In the genomic region with DNA sequence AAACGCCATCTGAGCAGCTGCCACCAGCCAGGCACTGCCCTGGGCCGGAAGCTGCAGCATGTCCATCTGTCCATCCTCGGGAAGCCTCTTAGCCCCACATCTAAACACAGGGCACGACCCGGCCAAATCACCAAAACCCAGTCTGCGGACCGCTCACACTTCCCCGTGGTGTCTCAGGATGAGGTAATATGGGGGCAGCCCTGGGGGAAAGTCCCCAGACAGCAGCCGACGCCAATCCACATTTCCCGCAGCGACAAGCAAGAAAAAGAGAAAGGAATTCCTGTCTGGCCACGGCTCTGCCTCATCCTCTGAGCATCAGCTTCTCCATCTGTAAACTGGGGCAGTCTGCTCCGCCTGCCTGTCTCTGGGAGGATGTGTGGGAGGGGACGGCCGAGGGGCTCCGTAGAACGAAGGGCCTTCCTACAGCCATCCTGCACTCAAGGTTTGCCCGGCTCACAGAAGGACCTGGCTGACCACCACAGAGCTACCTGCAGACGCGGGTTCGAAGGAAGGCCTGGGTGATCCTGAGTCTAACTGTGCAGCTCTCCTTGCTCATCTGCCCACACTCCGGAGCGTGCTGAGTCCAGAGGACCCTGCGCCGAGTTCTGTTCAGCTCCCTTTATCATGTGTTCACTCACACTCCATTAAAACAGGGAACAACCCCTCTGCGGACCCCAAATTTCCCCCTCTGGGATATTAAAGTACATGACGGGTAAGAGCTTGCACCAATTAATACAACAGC, we compare ENCODE assay signal across 9 cellular contexts.
A peak's percentile ranks its signal among the peaks of the same experiment; 100 is the strongest.
DNase-seq lines count a peak whose midpoint lies in the region; ATAC-seq and TF ChIP-seq lines count a peak whose summit lies in the region.
"Had no signal": no experiment of that assay in that cellular context is flagged by ENCODE, and none has a peak within 500 bp of the region (broad histone marks: within the 10 kb centered on the region; RNA-seq: fewer than 3 reads in every experiment).

No MANE protein-coding gene starts in this region.

- peak overlapping the region; percentile 2 to 38 for H3K27ac ChIP-seq in mucosa of rectum (ENCODE audit: low read depth in 2 of 2, low read length in 2 of 2)

- H3K4me3 ChIP-seq in BJ (ENCODE audit: low read depth, low read length) (no peak overlapping the region), mucosa of rectum (ENCODE audit: low read length in 2 of 2) (no peak overlapping the region)

- no peak for TF ChIP-seq CTCF in BJ (IDR thresholded peaks at IDR 0.05; ENCODE audit: insufficient read depth, low read depth, low read length)

- DNase-seq in BJ (ENCODE audit: low read depth) = peak; percentile 17
- DNase-seq in LHCN-M2 (ENCODE audit: low read depth) = peak; percentile 72
- DNase-seq in glomerular visceral epithelial cell (ENCODE audit: extremely low spot score) = peak; percentile 79
- no peak for DNase-seq in NK-92 treated with Interleukin-12 subunit alpha and Interleukin-12 subunit beta, amount 100 ng/mL, for 24 hours (lab: John Stamatoyannopoulos, UW)
- no peak for DNase-seq in mucosa of gallbladder (ENCODE audit: low spot score)
- DNase-seq: stimulated activated CD4-positive, alpha-beta T cell treated with anti-CD3 and anti-CD28 coated beads, Interleukin-2, amount 100 ng/mL, for 48 hours had no signal

- H3K36me3 ChIP-seq in BJ (ENCODE audit: control insufficient read depth, insufficient read depth, low read length) = no peaks in the 10 kb centered on the region
- H3K36me3 ChIP-seq in mucosa of rectum (ENCODE audit: control insufficient read depth in 2 of 2, insufficient read depth in 2 of 2, low read length in 2 of 2) = no peaks in the 10 kb centered on the region

- no peaks in the 10 kb centered on the region for H3K27me3 ChIP-seq in BJ (ENCODE audit: control insufficient read depth, insufficient read depth, low read length)
- H3K27me3 ChIP-seq in mucosa of rectum (ENCODE audit: control insufficient read depth in 2 of 2, insufficient read depth in 2 of 2, low read length in 2 of 2) = no peaks in the 10 kb centered on the region

- no peak for ATAC-seq in HG03460 (IDR thresholded peaks at IDR 0.05; ENCODE audit: unreplicated experiment)
- ATAC-seq in HG03378 (IDR thresholded peaks at IDR 0.05; ENCODE audit: unreplicated experiment) = no peak

- CTCF ChIA-PET in BJ (lab: Yijun Ruan, JAX) = interaction anchor here (0.9 to 2.1 kb wide), 4 partner anchors 20 to 212 kb away, joined by 3 to 9 read pairs (median 5); no protein-coding TSS in a partner anchor

- H3K9me3 ChIP-seq in mucosa of rectum (ENCODE audit: control insufficient read depth in 2 of 2, low read length in 2 of 2) = no peaks in the 10 kb centered on the region

- no peak overlapping the region for H3K9ac ChIP-seq in mucosa of rectum (ENCODE audit: low read depth in 1 of 2, low read length in 2 of 2)

- POLR2A ChIA-PET in BJ (lab: Charles Lee) = no interaction called here

- peaks cover 0 to 7% of the 10 kb centered on the region in 2 donors for H3K4me1 ChIP-seq in mucosa of rectum (ENCODE audit: control insufficient read depth in 2 of 2, insufficient read depth in 2 of 2, low read length in 2 of 2)

Comparison
In these comparisons a context has a peak if more than half of its experiments do, and no peak if none do; other contexts are left out.
1. DNase-seq: peak in BJ (single experiment), LHCN-M2 (single experiment) and glomerular visceral epithelial cell (single experiment); none in NK-92 treated with Interleukin-12 subunit alpha and Interleukin-12 subunit beta, amount 100 ng/mL, for 24 hours (single experiment) and mucosa of gallbladder (single experiment).